In the genomic region with DNA sequence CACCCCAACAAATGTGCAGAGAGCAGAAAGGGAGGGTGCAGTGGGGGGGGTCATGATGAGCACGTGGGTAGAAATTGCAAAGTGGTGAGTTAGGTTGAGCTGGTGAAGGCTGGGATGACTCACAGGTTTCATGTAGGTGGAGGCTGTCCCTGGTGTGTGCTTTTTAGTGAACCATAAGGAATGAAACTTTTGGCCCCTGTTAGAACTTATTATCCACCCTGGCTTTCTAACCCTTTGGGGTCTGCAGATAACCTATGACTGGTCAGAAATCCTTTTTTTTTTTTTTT, we compare ENCODE assay signal across 8 cellular contexts. TPM values are rescaled to one million over a fixed set of nuclear protein-coding genes. Genes with fewer than 3 reads are reported as not detected.
A peak's percentile ranks its signal among the peaks of the same experiment; 100 is the strongest.
DNase-seq lines count a peak whose midpoint lies in the region; ATAC-seq, FAIRE-seq and TF ChIP-seq lines count a peak whose summit lies in the region.

No MANE protein-coding gene starts in this region.

- H2BK5ac ChIP-seq in neuronal stem cell (ENCODE audit: low read length) = no peak overlapping the region

- no peak overlapping the region for H2AFZ ChIP-seq in neuronal stem cell (ENCODE audit: low read length)

- intact Hi-C loops in posterior vena cava (cut with DNase I) = no loop called here

- H2AK5ac ChIP-seq in neuronal stem cell (ENCODE audit: low read depth, low read length) = no peak overlapping the region

- H2BK120ac ChIP-seq in neuronal stem cell (ENCODE audit: low read depth, low read length) = no peak overlapping the region

- WGBS in neuronal stem cell (ENCODE audit: extremely low coverage in 2 of 2, insufficient read length in 2 of 2, insufficient replicate concordance in 1 of 2), 2 donors = no CpG with 5 or more reads among the region's 1 CpG

- no peaks in the 10 kb centered on the region for H3K79me1 ChIP-seq in neuronal stem cell (ENCODE audit: low read depth, low read length)

- ATAC-seq in GM21717 (IDR thresholded peaks at IDR 0.05; ENCODE audit: unreplicated experiment) (no peak), HG02852 (IDR thresholded peaks at IDR 0.05; ENCODE audit: unreplicated experiment) (no peak)

- FAIRE-seq in GM12891 (lab: Jason Lieb, UNC) = peak; percentile 83

- H3K4me3 ChIP-seq in astrocyte of the spinal cord (ENCODE audit: low read depth, low read length) (no peak overlapping the region), neuronal stem cell (ENCODE audit: low read length in 2 of 2) (no peak overlapping the region)

- peaks cover 5 to 28% of the 10 kb centered on the region in 2 donors for H3K36me3 ChIP-seq in neuronal stem cell (replicated peaks in 1 of 2; ENCODE audit: control insufficient read depth in 2 of 2, insufficient read depth in 2 of 2, low read length in 2 of 2)

- peaks cover 0 to 6% of the 10 kb centered on the region in 2 donors for H3K4me1 ChIP-seq in neuronal stem cell (ENCODE audit: control insufficient read depth in 2 of 2, insufficient read depth in 1 of 2, low read depth in 1 of 2, low read length in 2 of 2)

- H3K9ac ChIP-seq in neuronal stem cell (ENCODE audit: low read depth, low read length, poor library complexity) = no peak overlapping the region

- H2BK15ac ChIP-seq in neuronal stem cell (ENCODE audit: low read length) = no peak overlapping the region

- H3K4me2 ChIP-seq in neuronal stem cell (ENCODE audit: insufficient read depth, low read length, poor library complexity, severe bottlenecking) = no peak overlapping the region

- H3K4ac ChIP-seq in neuronal stem cell (ENCODE audit: low read length) = no peak overlapping the region

- in situ Hi-C loops in astrocyte of the spinal cord (cut with HindIII; ENCODE audit: low sequenced_read_pairs) = no loop called here

- no peak overlapping the region for H4K8ac ChIP-seq in neuronal stem cell (ENCODE audit: low read depth, low read length)

- H3K27ac ChIP-seq in neuronal stem cell (replicated peaks; ENCODE audit: low read length) = no peak overlapping the region

- H3K27me3 ChIP-seq in neuronal stem cell (ENCODE audit: control insufficient read depth in 3 of 3, insufficient read depth in 3 of 3, low read depth in 1 of 3, low read length in 3 of 3) = no peaks in the 10 kb centered on the region

- no peak for TF ChIP-seq POLR2A in GM12891 (IDR thresholded peaks at IDR 0.05; ENCODE audit: low read depth, low read length)

- H4K91ac ChIP-seq in neuronal stem cell (ENCODE audit: low read depth, low read length, poor library complexity) = no peak overlapping the region

- TF ChIP-seq CTCF in astrocyte of the spinal cord (IDR thresholded peaks at IDR 0.05; ENCODE audit: low read depth, low read length) = no peak

- H3K14ac ChIP-seq in neuronal stem cell (ENCODE audit: low read length) = no peak overlapping the region

- H3K18ac ChIP-seq in neuronal stem cell (ENCODE audit: low read length) = no peak overlapping the region

- DNase-seq in GM12891 (ENCODE audit: insufficient read length, low spot score) (peak; percentile 49), NCI-H226 (peak; percentile 82), astrocyte of the spinal cord (ENCODE audit: low read depth, low spot score) (peak; percentile 83), posterior vena cava (ENCODE audit: low spot score) (peak; percentile 8), neuronal stem cell (ENCODE audit: low spot score) (no peak), DMS 273 (lab: John Stamatoyannopoulos, UW; ENCODE audit: unreplicated experiment) (no peak)

- no peak overlapping the region for H3K23ac ChIP-seq in neuronal stem cell (ENCODE audit: low read depth, low read length, poor library complexity)

- H3K9me3 ChIP-seq in neuronal stem cell (replicated peaks in 1 of 2; ENCODE audit: control insufficient read depth in 2 of 2, insufficient read depth in 1 of 2, low read depth in 1 of 2, low read length in 2 of 2) = no peaks in the 10 kb centered on the region

- no peak overlapping the region for H2BK12ac ChIP-seq in neuronal stem cell (ENCODE audit: low read length)

TF ChIP-seq in GM12891, 5 proteins besides CTCF, POLR2A, EP300 and RAD21:
- TF ChIP-seq TAF1 (IDR thresholded peaks at IDR 0.05; ENCODE audit: low read depth, low read length) (no peak), PAX5 (IDR thresholded peaks at IDR 0.05; ENCODE audit: insufficient read depth, low read length, severe bottlenecking) (no peak), SPI1 (IDR thresholded peaks at IDR 0.05; ENCODE audit: low read depth, low read length) (no peak), POLR2AphosphoS5 (IDR thresholded peaks at IDR 0.05; ENCODE audit: low read depth, low read length) (no peak), POU2F2 (IDR thresholded peaks at IDR 0.05; ENCODE audit: low read depth, low read length) (no peak)

RNA-seq across cellular contexts. Expression of a gene that starts 46.9 kb away (rescaled TPM):
- 1.5 TPM for polyA plus RNA-seq in GM12891 (2012; ENCODE audit: low read depth, missing spikeins)
- 10 to 100 TPM; 12.4 to 17.2 TPM for total RNA-seq in posterior vena cava
- 3.4 TPM for polyA plus RNA-seq in neuronal stem cell (2013, experiment 1 of 2)
- 3.7 TPM for polyA plus RNA-seq in neuronal stem cell (2013, experiment 2 of 2)

Comparison
In these comparisons a context has a peak if more than half of its experiments do, and no peak if none do; other contexts are left out.
1. DNase-seq: peak in GM12891 (single experiment), NCI-H226 (single experiment), astrocyte of the spinal cord (single experiment) and posterior vena cava (single experiment); none in neuronal stem cell (single experiment) and DMS 273 (single experiment).